10 cellular contexts compared by ENCODE assay signal in the genomic region with DNA sequence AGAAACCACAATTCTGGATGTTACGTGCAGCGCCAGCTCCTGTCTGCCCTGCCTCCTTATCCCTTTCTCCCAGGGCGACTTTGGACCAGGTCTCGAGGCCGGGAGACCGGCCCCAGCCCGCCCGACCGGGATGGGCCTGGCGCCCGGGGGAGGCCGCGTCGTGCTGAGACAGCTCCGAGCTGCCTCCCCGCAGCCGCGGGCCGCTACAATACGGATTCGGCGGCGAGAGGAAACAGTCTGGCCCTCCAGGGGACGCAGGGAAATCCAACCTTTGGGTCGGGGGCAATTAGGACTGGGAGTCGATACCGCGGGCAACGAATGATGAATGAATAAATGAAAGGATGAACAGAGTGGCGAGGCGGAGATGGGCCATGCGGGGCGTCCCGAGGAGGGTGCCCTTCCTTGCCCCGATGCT. TPM values are rescaled to one million over a fixed set of nuclear protein-coding genes. Genes with fewer than 3 reads are reported as not detected.
A peak's percentile ranks its signal among the peaks of the same experiment; 100 is the strongest.
DNase-seq lines count a peak whose midpoint lies in the region; ATAC-seq lines count a peak whose summit lies in the region.
"Had no signal": no experiment of that assay in that cellular context is flagged by ENCODE, and none has a peak within 500 bp of the region (broad histone marks: within the 10 kb centered on the region; RNA-seq: fewer than 3 reads in every experiment).

No MANE protein-coding gene starts in this region.

- no peak overlapping the region for H4K91ac ChIP-seq in mesenchymal stem cell (ENCODE audit: low read length)

- H3K4me2 ChIP-seq in mesenchymal stem cell (ENCODE audit: low read length, poor library complexity, severe bottlenecking) = peak overlapping the region; percentile 73

- no peak overlapping the region for H2BK12ac ChIP-seq in mesenchymal stem cell (ENCODE audit: low read length in 2 of 2)

- peak overlapping the region; percentile 59 for H3K9ac ChIP-seq in mesenchymal stem cell (ENCODE audit: low read length)
- H3K9ac ChIP-seq: BLaER1 treated with 17β-estradiol and CSF1 and Interleukin-3, amounts not matched to agents 10 nM and 100 nM had no signal

- peak overlapping the region; percentile 53 for H4K8ac ChIP-seq in mesenchymal stem cell (ENCODE audit: low read length)

- no peak overlapping the region for H2BK5ac ChIP-seq in mesenchymal stem cell (ENCODE audit: low read depth, low read length, poor library complexity, severe bottlenecking)

- H3K27me3 ChIP-seq in mesenchymal stem cell (ENCODE audit: control insufficient read depth in 1 of 2, insufficient read depth in 1 of 2, low read length in 2 of 2) (no peaks in the 10 kb centered on the region), thymus (ENCODE audit: control insufficient read depth, insufficient read depth) (peaks cover 20% of the 10 kb centered on the region)

- H3K14ac ChIP-seq in mesenchymal stem cell (ENCODE audit: low read length in 2 of 2) = no peak overlapping the region

- no peak overlapping the region for H2BK120ac ChIP-seq in mesenchymal stem cell (ENCODE audit: low read depth, low read length)

- no peak overlapping the region for H3K4ac ChIP-seq in mesenchymal stem cell (ENCODE audit: low read depth in 1 of 2, low read length in 2 of 2)

- peaks cover 24% of the 10 kb centered on the region for H3K4me1 ChIP-seq in mesenchymal stem cell (ENCODE audit: control insufficient read depth, insufficient read depth, low read depth, low read length)
- H3K4me1 ChIP-seq in thymus (ENCODE audit: control insufficient read depth, insufficient read depth, low read length) = peaks cover 9% of the 10 kb centered on the region

- no peak overlapping the region for H3K27ac Mint-ChIP-seq in activated CD4-positive, alpha-beta T cell treated with anti-CD3 and anti-CD28 coated beads for 36 hours
- H3K27ac Mint-ChIP-seq in dendritic cell treated with granulocyte-macrophage colony-stimulating factor and Interleukin-4, amounts not matched to agents 40 ng/mL and 50 ng/mL, for 4 days = no peak overlapping the region
- H3K27ac Mint-ChIP-seq: activated CD4-positive, alpha-beta T cell treated with anti-CD3 and anti-CD28 coated beads, Interleukin-2, amount 10 ng/mL, durations not matched to agents 7 days and 5 days had no signal

- no peak overlapping the region for H3K27ac ChIP-seq in mesenchymal stem cell (ENCODE audit: low read length, poor library complexity, severe bottlenecking)
- H3K27ac ChIP-seq in thymus (ENCODE audit: low read depth) = no peak overlapping the region
- H3K27ac ChIP-seq: BLaER1 treated with 17β-estradiol and CSF1 and Interleukin-3, amounts not matched to agents 10 nM and 100 nM had no signal

- POLR2A ChIA-PET in activated CD4-positive, alpha-beta T cell treated with anti-CD3 and anti-CD28 coated beads for 36 hours (lab: Charles Lee) = no interaction called here

- H2AK5ac ChIP-seq in mesenchymal stem cell (ENCODE audit: low read length, severe bottlenecking) = no peak overlapping the region

- intact Hi-C loops in activated CD4-positive, alpha-beta T cell treated with anti-CD3 and anti-CD28 coated beads for 36 hours (cut with DNase I, micrococcal nuclease) = loop anchor here in 1 of 2 experiments (5.0 kb wide), 1 partner anchor 75 kb away; the partner anchor contains the start of gene PARP6
- intact Hi-C loops in dendritic cell treated with granulocyte-macrophage colony-stimulating factor and Interleukin-4, amounts not matched to agents 40 ng/mL and 50 ng/mL, for 4 days (cut with micrococcal nuclease) = loop anchor here (5.0 kb wide), 3 partner anchors 35 to 90 kb away; partner anchors contain the start of genes PARP6 and PKM

- H3K36me3 ChIP-seq in mesenchymal stem cell (ENCODE audit: control insufficient read depth in 1 of 2, insufficient read depth in 2 of 2, low read depth in 1 of 2, low read length in 2 of 2) (peaks cover 40 to 41% of the 10 kb centered on the region in 2 experiments), thymus (ENCODE audit: control insufficient read depth, insufficient read depth) (peaks cover 40% of the 10 kb centered on the region)

- H3K4me1 Mint-ChIP-seq in activated CD4-positive, alpha-beta T cell treated with anti-CD3 and anti-CD28 coated beads for 36 hours = peaks cover 13% of the 10 kb centered on the region
- peaks cover 47% of the 10 kb centered on the region for H3K4me1 Mint-ChIP-seq in dendritic cell treated with granulocyte-macrophage colony-stimulating factor and Interleukin-4, amounts not matched to agents 40 ng/mL and 50 ng/mL, for 4 days (ENCODE audit: low read depth)

- no peak overlapping the region for H3K18ac ChIP-seq in mesenchymal stem cell (ENCODE audit: low read depth in 1 of 2, low read length in 2 of 2)

- no peak overlapping the region for H2BK15ac ChIP-seq in mesenchymal stem cell (ENCODE audit: low read depth, poor library complexity, severe bottlenecking)

- peaks cover 38% of the 10 kb centered on the region for H3K36me3 Mint-ChIP-seq in activated CD4-positive, alpha-beta T cell treated with anti-CD3 and anti-CD28 coated beads for 36 hours (ENCODE audit: low read depth)
- peaks cover 44% of the 10 kb centered on the region for H3K36me3 Mint-ChIP-seq in dendritic cell treated with granulocyte-macrophage colony-stimulating factor and Interleukin-4, amounts not matched to agents 40 ng/mL and 50 ng/mL, for 4 days (ENCODE audit: low read depth)

- no peak overlapping the region for H3K23ac ChIP-seq in mesenchymal stem cell (ENCODE audit: low read length in 2 of 2)

- H2AFZ ChIP-seq in mesenchymal stem cell (ENCODE audit: low read depth, low read length) = no peak overlapping the region

- H3K9me3 ChIP-seq in mesenchymal stem cell (ENCODE audit: control insufficient read depth, low read length) = no peaks in the 10 kb centered on the region
- no peaks in the 10 kb centered on the region for H3K9me3 ChIP-seq in thymus (ENCODE audit: control insufficient read depth)
- H3K9me3 ChIP-seq: BLaER1 treated with 17β-estradiol and CSF1 and Interleukin-3, amounts not matched to agents 10 nM and 100 nM had no signal

- CTCF ChIA-PET in activated CD4-positive, alpha-beta T cell treated with anti-CD3 and anti-CD28 coated beads for 36 hours (lab: Charles Lee) = interaction anchor here (0.6 to 3.8 kb wide), 2 partner anchors 30 to 41 kb away, joined by 3 to 22 read pairs; no protein-coding TSS in a partner anchor

- peak; percentile 1 for ATAC-seq in activated CD4-positive, alpha-beta T cell treated with anti-CD3 and anti-CD28 coated beads for 36 hours
- ATAC-seq in HG03469 (IDR thresholded peaks at IDR 0.05; ENCODE audit: unreplicated experiment) (no peak), HG03460 (IDR thresholded peaks at IDR 0.05; ENCODE audit: unreplicated experiment) (no peak)

- WGBS in mesenchymal stem cell = 12% methylated on average over 31 of the region's 35 CpGs
- 29% methylated on average over 35 of the region's 35 CpGs for WGBS in thymus

- H3K4me3 Mint-ChIP-seq in activated CD4-positive, alpha-beta T cell treated with anti-CD3 and anti-CD28 coated beads for 36 hours = no peak overlapping the region
- peak overlapping the region; percentile 49 for H3K4me3 Mint-ChIP-seq in dendritic cell treated with granulocyte-macrophage colony-stimulating factor and Interleukin-4, amounts not matched to agents 40 ng/mL and 50 ng/mL, for 4 days

- no peak for DNase-seq in activated CD4-positive, alpha-beta T cell treated with anti-CD3 and anti-CD28 coated beads for 36 hours
- DNase-seq in activated CD4-positive, alpha-beta T cell treated with anti-CD3 and anti-CD28 coated beads, Interleukin-2, amount 50 U/mL, for 1 hour = no peak
- DNase-seq in mesenchymal stem cell (peak; percentile 21), NCI-H2107 treated with DMSO at 0.1 percent for 48 hours (lab: John Stamatoyannopoulos, UW; ENCODE audit: unreplicated experiment) (no peak)
- DNase-seq: activated CD4-positive, alpha-beta T cell treated with anti-CD3 and anti-CD28 coated beads, Interleukin-2, amount 10 ng/mL, durations not matched to agents 7 days and 5 days had no signal

- peaks cover 3% of the 10 kb centered on the region for H3K79me1 ChIP-seq in mesenchymal stem cell (replicated peaks; ENCODE audit: low read length, poor library complexity, severe bottlenecking)

- peak overlapping the region; percentile 45 to 61 for H3K4me3 ChIP-seq in mesenchymal stem cell (ENCODE audit: insufficient read depth in 1 of 2, low read depth in 1 of 2, low read length in 2 of 2)
- peak overlapping the region; percentile 35 for H3K4me3 ChIP-seq in thymus (ENCODE audit: low read length)

- H3K9me3 Mint-ChIP-seq in activated CD4-positive, alpha-beta T cell treated with anti-CD3 and anti-CD28 coated beads for 36 hours (ENCODE audit: low read depth) = no peaks in the 10 kb centered on the region
- no peaks in the 10 kb centered on the region for H3K9me3 Mint-ChIP-seq in dendritic cell treated with granulocyte-macrophage colony-stimulating factor and Interleukin-4, amounts not matched to agents 40 ng/mL and 50 ng/mL, for 4 days
- H3K9me3 Mint-ChIP-seq: activated CD4-positive, alpha-beta T cell treated with anti-CD3 and anti-CD28 coated beads, Interleukin-2, amount 10 ng/mL, durations not matched to agents 7 days and 5 days had no signal

- peaks cover 12% of the 10 kb centered on the region for H3K27me3 Mint-ChIP-seq in activated CD4-positive, alpha-beta T cell treated with anti-CD3 and anti-CD28 coated beads for 36 hours
- H3K27me3 Mint-ChIP-seq in dendritic cell treated with granulocyte-macrophage colony-stimulating factor and Interleukin-4, amounts not matched to agents 40 ng/mL and 50 ng/mL, for 4 days = peaks cover 34% of the 10 kb centered on the region

RNA-seq across cellular contexts. Expression of gene GRAMD2A, which starts 0.5 kb away (rescaled TPM):
- total RNA-seq in activated CD4-positive, alpha-beta T cell treated with anti-CD3 and anti-CD28 coated beads for 36 hours = under 1 TPM in 1 of 2 experiments, not detected in 1; 0.11 TPM
- not detected for polyA plus RNA-seq in mesenchymal stem cell (2013, experiment 1 of 2)
- polyA plus RNA-seq in mesenchymal stem cell (2013, experiment 2 of 2) = 0.07 TPM
- polyA plus RNA-seq in thymus = 0.52 TPM
- total RNA-seq: activated CD4-positive, alpha-beta T cell treated with anti-CD3 and anti-CD28 coated beads, Interleukin-2, amount 10 ng/mL, durations not matched to agents 7 days and 5 days had no signal

RNA-seq across cellular contexts. Expression of gene PKM, which starts 33.9 kb away (rescaled TPM):
- total RNA-seq in activated CD4-positive, alpha-beta T cell treated with anti-CD3 and anti-CD28 coated beads for 36 hours = 1,000 to 10,000 TPM; 2,479 to 3,112 TPM
- polyA plus RNA-seq in mesenchymal stem cell (2013, experiment 1 of 2) = 999 TPM
- 982 TPM for polyA plus RNA-seq in mesenchymal stem cell (2013, experiment 2 of 2)
- polyA plus RNA-seq in thymus = 199 TPM
